10 cellular contexts compared by ENCODE assay signal in genomic region chr9:133589454-133590227, GRCh38. TPM values are rescaled to one million over a fixed set of nuclear protein-coding genes. Genes with fewer than 3 reads are reported as not detected.
DNase-seq lines count a peak whose midpoint lies in the region; ATAC-seq, FAIRE-seq and TF ChIP-seq lines count a peak whose summit lies in the region.
"Had no signal": no experiment of that assay in that cellular context is flagged by ENCODE, and none has a peak within 500 bp of the region (broad histone marks: within the 10 kb centered on the region; RNA-seq: fewer than 3 reads in every experiment).

No MANE protein-coding gene starts in this region.

- FAIRE-seq in frontal cortex (lab: Jason Lieb, UNC), result no peak

- H3K36me3 ChIP-seq in heart right ventricle (no peaks in the 10 kb centered on the region), upper lobe of right lung (no peaks in the 10 kb centered on the region)

- H3K27ac ChIP-seq in heart right ventricle, result no peak overlapping the region
- no peak overlapping the region for H3K27ac ChIP-seq in upper lobe of right lung

- TF ChIP-seq CTCF in heart right ventricle (IDR thresholded peaks at IDR 0.05) (peak in 8 of 9 donors; percentile 28 to 61 (median 48)), upper lobe of right lung (IDR thresholded peaks at IDR 0.05) (peak; percentile 48)

- no peak for DNase-seq in heart right ventricle
- no peak for DNase-seq in left cardiac atrium
- peak; percentile 8 for DNase-seq in activated T-cell treated with anti-CD3 and anti-CD28 coated beads for 24 hours (ENCODE audit: low read depth)
- peak; percentile 81 for DNase-seq in iPS-NIHi7 (ENCODE audit: extremely low spot score)
- DNase-seq in upper lobe of right lung, result no peak
- DNase-seq in frontal cortex (ENCODE audit: low spot score in 2 of 2), result no peak
- DNase-seq: NCI-H1048 had no signal

- H3K4me3 ChIP-seq in heart right ventricle (no peak overlapping the region), upper lobe of right lung (no peak overlapping the region)

- intact Hi-C loops in heart right ventricle (cut with DNase I) (loop anchor here in 3 of 10 donors (5.0 to 10.0 kb wide), 2 partner anchors 125 to 138 kb away; no protein-coding TSS in a partner anchor), left cardiac atrium (cut with DNase I) (loop anchor here in 1 of 2 donors (5.0 kb wide), 1 partner anchor 138 kb away; no protein-coding TSS in a partner anchor), upper lobe of right lung (cut with DNase I) (no loop called here)

- ATAC-seq in heart right ventricle (no peak), left cardiac atrium (no peak), upper lobe of right lung (peak; percentile 6), GM18861 (IDR thresholded peaks at IDR 0.05; ENCODE audit: unreplicated experiment) (no peak), HG02623 (IDR thresholded peaks at IDR 0.05; ENCODE audit: unreplicated experiment) (no peak)

- H3K4me1 ChIP-seq in heart right ventricle (peaks cover 0 to 17% (median 12%) of the 10 kb centered on the region in 9 donors), upper lobe of right lung (peaks cover 4% of the 10 kb centered on the region)

- H3K9me3 ChIP-seq in heart right ventricle (no peaks in the 10 kb centered on the region), upper lobe of right lung (no peaks in the 10 kb centered on the region)

- WGBS in heart right ventricle, 2 donors, result 44 to 46% methylated on average over 19 of the region's 19 CpGs

- H3K27me3 ChIP-seq in heart right ventricle (peaks cover 0 to 54% (median 33%) of the 10 kb centered on the region in 7 donors), upper lobe of right lung (peaks cover 21% of the 10 kb centered on the region)

RNA-seq across cellular contexts. Expression of gene FAM163B, which starts 19.5 kb away (rescaled TPM):
- total RNA-seq in heart right ventricle (not detected), left cardiac atrium (under 1 TPM in 1 of 2 donors, not detected in 1; 0.37 TPM), upper lobe of right lung (not detected), frontal cortex (12.6 TPM)
- polyA plus RNA-seq in heart right ventricle, result under 1 TPM in 1 of 2 donors, not detected in 1; 0.19 TPM
- polyA plus RNA-seq: esophagus had no signal

RNA-seq across cellular contexts. Expression of gene DBH, which starts 46.5 kb away (rescaled TPM):
- total RNA-seq in heart right ventricle (under 1 TPM in 1 of 10 donors, not detected in 9; 0.09 TPM), left cardiac atrium (not detected), upper lobe of right lung (not detected), frontal cortex (under 0.01 TPM)
- under 1 TPM in 1 of 2 donors, not detected in 1; 0.01 TPM for polyA plus RNA-seq in heart right ventricle

RNA-seq across cellular contexts. Expression of gene ADAMTSL2, which starts 55.1 kb away (rescaled TPM):
- 1 to 10 TPM; 2.0 to 9.1 (median 4.3) TPM for total RNA-seq in heart right ventricle
- polyA plus RNA-seq in heart right ventricle, result 1 to 10 TPM; 4.9 to 7.5 TPM
- 10 to 100 TPM; 13.9 to 16.7 TPM for total RNA-seq in left cardiac atrium
- 17.4 TPM for total RNA-seq in upper lobe of right lung
- total RNA-seq in frontal cortex, result 2.4 TPM

Comparison
In these comparisons a context has a peak if more than half of its experiments do, and no peak if none do; other contexts are left out.
1. DNase-seq: peak in activated T-cell treated with anti-CD3 and anti-CD28 coated beads for 24 hours (single experiment) and iPS-NIHi7 (single experiment); none in heart right ventricle (0 of 2), left cardiac atrium (single experiment), upper lobe of right lung (single experiment) and frontal cortex (0 of 2).